21 cellular contexts compared by ENCODE assay signal in the genomic region with DNA sequence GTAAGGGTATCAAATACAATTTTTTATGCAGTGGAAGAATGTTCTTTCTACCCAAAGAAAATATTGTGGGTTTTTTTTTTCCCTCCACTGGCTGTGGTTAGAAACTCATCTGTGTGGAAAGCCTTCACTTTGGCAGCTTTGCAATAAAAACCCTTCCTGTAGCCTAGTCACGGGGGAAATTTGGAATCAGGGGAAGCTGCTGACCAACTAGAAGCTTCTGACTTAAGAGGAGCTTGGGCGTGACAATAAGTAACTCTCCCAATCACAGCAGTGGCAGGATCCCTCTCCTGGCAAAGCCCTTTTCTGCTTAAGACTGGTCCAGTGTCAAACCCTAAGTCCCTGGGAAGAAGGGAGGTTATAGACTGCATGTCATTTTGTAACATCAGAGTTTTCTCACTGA.
DNase-seq lines count a peak whose midpoint lies in the region; ATAC-seq and TF ChIP-seq lines count a peak whose summit lies in the region.
"Had no signal": no experiment of that assay in that cellular context is flagged by ENCODE, and none has a peak within 500 bp of the region (broad histone marks: within the 10 kb centered on the region; RNA-seq: fewer than 3 reads in every experiment).

No MANE protein-coding gene starts in this region.

- TF ChIP-seq POLR2A in testis (IDR thresholded peaks at IDR 0.05): no peak

- ATAC-seq in heart right ventricle (peak in 5 of 8 donors; percentile 33 to 70 (median 49)), HG02981 (IDR thresholded peaks at IDR 0.05; ENCODE audit: unreplicated experiment) (no peak), HG03039 (IDR thresholded peaks at IDR 0.05; ENCODE audit: unreplicated experiment) (no peak), GM19467 (IDR thresholded peaks at IDR 0.05; ENCODE audit: unreplicated experiment) (no peak)
- ATAC-seq: A549; foreskin keratinocyte; natural killer cell treated with Interleukin-12 subunit alpha and Interleukin-12 subunit beta and Interleukin-15 and Interleukin-18, amount 100 ng/mL, for 72 hours had no signal

- DNase-seq in heart right ventricle (peak in 1 of 2 donors; percentile 7), left ventricle myocardium inferior (no peak), adipocyte (ENCODE audit: low read depth) (peak; percentile 66), globus pallidus (ENCODE audit: low spot score) (peak; percentile 3), testis (peak; percentile 14)
- DNase-seq: activated CD4-positive, alpha-beta T cell treated with anti-CD3 and anti-CD28 coated beads, Interleukin-2, amount 10 ng/mL, durations not matched to agents 7 days and 5 days; activated naive CD4-positive, alpha-beta T cell treated with anti-CD3 and anti-CD28 coated beads, Interleukin-2, amount 10 ng/mL, durations not matched to agents 7 days and 5 days; Calu3; effector CD4-positive, alpha-beta T cell; foreskin keratinocyte; H9; MM.1S; NCI-H187 treated with DMSO at 0.1 percent for 48 hours; OCI-M1 had no signal

- no peak overlapping the region for H3K9ac ChIP-seq in adipocyte (ENCODE audit: low read length)

- no peaks in the 10 kb centered on the region for H3K36me3 ChIP-seq in heart right ventricle
- H3K36me3 ChIP-seq in left ventricle myocardium inferior: no peaks in the 10 kb centered on the region
- H3K36me3 ChIP-seq in adipocyte (ENCODE audit: control insufficient read depth, insufficient read depth, low read length, severe bottlenecking): no peaks in the 10 kb centered on the region
- no peaks in the 10 kb centered on the region for H3K36me3 ChIP-seq in testis (ENCODE audit: low read depth, missing control alignments)
- H3K36me3 ChIP-seq: vagina had no signal

- WGBS in heart right ventricle, 2 donors: 40 to 43% methylated on average over 2 of the region's 2 CpGs
- WGBS in testis, 2 donors: 38 to 48% methylated on average over 2 of the region's 2 CpGs

- no peaks in the 10 kb centered on the region for H3K9me3 ChIP-seq in heart right ventricle
- no peaks in the 10 kb centered on the region for H3K9me3 ChIP-seq in left ventricle myocardium inferior (replicated peaks)
- H3K9me3 ChIP-seq in adipocyte (ENCODE audit: control insufficient read depth, low read length): no peaks in the 10 kb centered on the region
- H3K9me3 ChIP-seq in testis: no peaks in the 10 kb centered on the region
- H3K9me3 ChIP-seq: A549, vagina had no signal

- no peaks in the 10 kb centered on the region for H3K4me1 ChIP-seq in heart right ventricle
- H3K4me1 ChIP-seq in left ventricle myocardium inferior: no peaks in the 10 kb centered on the region
- H3K4me1 ChIP-seq in adipocyte (ENCODE audit: control insufficient read depth, insufficient read depth, low read length): peaks cover 6% of the 10 kb centered on the region
- H3K4me1 ChIP-seq in testis: no peaks in the 10 kb centered on the region
- H3K4me1 ChIP-seq: A549, foreskin keratinocyte, vagina had no signal

- intact Hi-C loops in heart right ventricle (cut with DNase I): no loop called here
- intact Hi-C loops in left ventricle myocardium inferior (cut with micrococcal nuclease): no loop called here
- intact Hi-C loops in testis (cut with DNase I; ENCODE audit: low total_unique reads): no loop called here

- H3K4me3 ChIP-seq in heart right ventricle (no peak overlapping the region), left ventricle myocardium inferior (no peak overlapping the region), adipocyte (ENCODE audit: low read length) (no peak overlapping the region), testis (no peak overlapping the region)
- H3K4me3 ChIP-seq: A549, SK-N-MC, vagina had no signal

- H3K27ac ChIP-seq in heart right ventricle (no peak overlapping the region), left ventricle myocardium inferior (replicated peaks) (no peak overlapping the region), testis (no peak overlapping the region)
- H3K27ac ChIP-seq: A549, foreskin keratinocyte, SK-N-MC, vagina had no signal

- H3K27me3 ChIP-seq in heart right ventricle (peaks cover 0 to 13% (median 0%) of the 10 kb centered on the region in 7 donors), left ventricle myocardium inferior (ENCODE audit: low read depth) (peaks cover 13% of the 10 kb centered on the region), adipocyte (replicated peaks; ENCODE audit: control insufficient read depth, insufficient read depth, low read length) (peaks cover 5% of the 10 kb centered on the region), testis (no peaks in the 10 kb centered on the region)
- H3K27me3 ChIP-seq: foreskin keratinocyte, vagina had no signal

- TF ChIP-seq CTCF in heart right ventricle (IDR thresholded peaks at IDR 0.05): no peak
- TF ChIP-seq CTCF in left ventricle myocardium inferior (IDR thresholded peaks at IDR 0.05; ENCODE audit: borderline replicate concordance): no peak
- TF ChIP-seq CTCF in testis (IDR thresholded peaks at IDR 0.05): no peak

Comparison
In these comparisons a context has a peak if more than half of its experiments do, and no peak if none do; other contexts are left out.
1. ATAC-seq: peak in heart right ventricle (5 of 8); none in HG02981 (single experiment), HG03039 (single experiment) and GM19467 (single experiment).